Comparison of ENCODE assay signal across 30 cellular contexts in genomic region chr13:51856998-51857397, GRCh38. TPM values are rescaled to one million over a fixed set of nuclear protein-coding genes. Genes with fewer than 3 reads are reported as not detected.
DNase-seq lines count a peak whose midpoint lies in the region; ATAC-seq, FAIRE-seq and TF ChIP-seq lines count a peak whose summit lies in the region.
"Had no signal": no experiment of that assay in that cellular context is flagged by ENCODE, and none has a peak within 500 bp of the region (broad histone marks: within the 10 kb centered on the region; RNA-seq: fewer than 3 reads in every experiment).

No MANE protein-coding gene starts in this region.

- H3K9me3 ChIP-seq in Loucy (ENCODE audit: insufficient read depth, low read depth, low read length) (no peaks in the 10 kb centered on the region), pancreas (no peaks in the 10 kb centered on the region), mammary epithelial cell (replicated peaks; ENCODE audit: insufficient read depth, low read length) (no peaks in the 10 kb centered on the region)
- H3K9me3 ChIP-seq in CD4-positive, alpha-beta memory T cell (ENCODE audit: control insufficient read depth in 1 of 2, low read length in 2 of 2): no peaks in the 10 kb centered on the region
- H3K9me3 ChIP-seq: Peyer's patch, SJCRH30 had no signal

- no peaks in the 10 kb centered on the region for H3K9me2 ChIP-seq in Loucy (replicated peaks; ENCODE audit: low read depth, low read length)

- H4K20me1 ChIP-seq in Loucy (ENCODE audit: insufficient read depth, low read length, poor library complexity, severe bottlenecking): no peaks in the 10 kb centered on the region
- H4K20me1 ChIP-seq in mammary epithelial cell (ENCODE audit: insufficient read depth, low read length): no peaks in the 10 kb centered on the region

- no peak overlapping the region for H3K4me3 Mint-ChIP-seq in CD4-positive, alpha-beta memory T cell
- H3K4me3 Mint-ChIP-seq: CD8-positive, alpha-beta memory T cell; T-cell; T-helper 2 cell treated with Interferon-gamma antibody and Interleukin-4, amounts not matched to agents 5 μg/mL and 100 μg/mL, for 36 hours had no signal

- H3F3A ChIP-seq in Loucy (ENCODE audit: low read depth): no peaks in the 10 kb centered on the region

- dilution Hi-C loops in mammary epithelial cell (cut with HindIII; ENCODE audit: low sequenced_read_pairs): no loop called here

- H3K27me3 Mint-ChIP-seq in CD4-positive, alpha-beta memory T cell: peaks cover 10 to 14% of the 10 kb centered on the region in 2 donors

- ATAC-seq in pancreas: peak in 3 of 4 donors; percentile 44 to 85 (median 56)
- ATAC-seq in GM19397 (IDR thresholded peaks at IDR 0.05; ENCODE audit: unreplicated experiment): no peak
- ATAC-seq: T-cell had no signal

- no peak overlapping the region for H3K27ac Mint-ChIP-seq in CD4-positive, alpha-beta memory T cell
- H3K27ac Mint-ChIP-seq: CD8-positive, alpha-beta memory T cell; T-cell; T-helper 2 cell treated with Interferon-gamma antibody and Interleukin-4, amounts not matched to agents 5 μg/mL and 100 μg/mL, for 36 hours had no signal

- H3K9ac ChIP-seq in Loucy (ENCODE audit: low read depth, low read length, poor library complexity, severe bottlenecking): no peak overlapping the region
- no peak overlapping the region for H3K9ac ChIP-seq in mammary epithelial cell (ENCODE audit: insufficient read depth, low read length)

- POLR2A ChIA-PET in CD4-positive, alpha-beta memory T cell (lab: Charles Lee; ENCODE audit: partially characterized antibody): no interaction called here

- no peaks in the 10 kb centered on the region for H3K4me1 Mint-ChIP-seq in CD4-positive, alpha-beta memory T cell
- H3K4me1 Mint-ChIP-seq: CD8-positive, alpha-beta memory T cell; T-cell had no signal

- H3K4me3 ChIP-seq in Loucy (ENCODE audit: low read length, poor library complexity, severe bottlenecking) (no peak overlapping the region), pancreas (no peak overlapping the region), mammary epithelial cell (replicated peaks in 1 of 3; ENCODE audit: insufficient read depth in 1 of 3, low read depth in 2 of 3, low read length in 3 of 3) (no peak overlapping the region)
- no peak overlapping the region for H3K4me3 ChIP-seq in CD4-positive, alpha-beta memory T cell (ENCODE audit: low read length in 2 of 2)
- H3K4me3 ChIP-seq: Peyer's patch, SJCRH30 had no signal

- no peaks in the 10 kb centered on the region for H3K36me3 Mint-ChIP-seq in CD4-positive, alpha-beta memory T cell
- H3K36me3 Mint-ChIP-seq: CD8-positive, alpha-beta memory T cell; T-cell had no signal

- H3K4me2 ChIP-seq in Loucy (ENCODE audit: low read depth, low read length, poor library complexity, severe bottlenecking): no peak overlapping the region
- no peak overlapping the region for H3K4me2 ChIP-seq in mammary epithelial cell (ENCODE audit: insufficient read depth, low read depth, low read length)

- no peak for TF ChIP-seq CTCF in Loucy (conservative IDR thresholded peaks at IDR 0.05; ENCODE audit: low read length)
- TF ChIP-seq CTCF in VCaP (conservative IDR thresholded peaks at IDR 0.05): no peak
- TF ChIP-seq CTCF in pancreas (IDR thresholded peaks at IDR 0.05): no peak
- no peak for TF ChIP-seq CTCF in mammary epithelial cell (conservative IDR thresholded peaks at IDR 0.05 in 1 of 2, IDR thresholded peaks at IDR 0.05 in 1 of 2; ENCODE audit: extremely low read depth in 1 of 2, insufficient read depth in 1 of 2, low read depth in 1 of 2, low read length in 2 of 2)

- BruUV-seq in mammary epithelial cell (replicated peaks; lab: Mats Ljungman, UMichigan): no TSS peak

- DNase-seq in NCI-H1105 treated with DMSO at 0.1 percent for 48 hours (lab: John Stamatoyannopoulos, UW) (peak; percentile 14), NCI-H1105 (lab: John Stamatoyannopoulos, UW) (no peak), pancreas (no peak), mammary epithelial cell (no peak)
- no peak for DNase-seq in CD4-positive, alpha-beta memory T cell
- DNase-seq: AML-193; C1 segment of cervical spinal cord; CD8-positive, alpha-beta memory T cell; DND-41; GOT3; HCEC 1CT; KG1; NCI-H1417 treated with DMSO at 0.1 percent for 48 hours; NCI-H2107; NCI-H446 treated with DMSO at 0.1 percent for 48 hours; NCI-H526 treated with DMSO at 0.1 percent for 48 hours; NK-92 treated with Interleukin-12 subunit alpha and Interleukin-12 subunit beta, amount 100 ng/mL, for 24 hours; Peyer's patch; SJCRH30; T-cell had no signal

- H3K36me3 ChIP-seq in Loucy (ENCODE audit: insufficient read depth, low read length) (no peaks in the 10 kb centered on the region), pancreas (no peaks in the 10 kb centered on the region), mammary epithelial cell (ENCODE audit: insufficient read depth, low read length) (no peaks in the 10 kb centered on the region)
- H3K36me3 ChIP-seq in CD4-positive, alpha-beta memory T cell (ENCODE audit: insufficient read depth, low read length): no peaks in the 10 kb centered on the region
- H3K36me3 ChIP-seq: Peyer's patch, SJCRH30 had no signal

- peaks cover 23% of the 10 kb centered on the region for H3K4me1 ChIP-seq in Loucy (ENCODE audit: insufficient read depth, low read length, poor library complexity, severe bottlenecking)
- H3K4me1 ChIP-seq in pancreas: no peaks in the 10 kb centered on the region
- no peaks in the 10 kb centered on the region for H3K4me1 ChIP-seq in mammary epithelial cell (ENCODE audit: insufficient read depth, low read length)
- H3K4me1 ChIP-seq in CD4-positive, alpha-beta memory T cell (ENCODE audit: insufficient read depth, low read length): no peaks in the 10 kb centered on the region
- H3K4me1 ChIP-seq: Peyer's patch, SJCRH30 had no signal

- WGBS in pancreas, 2 donors: 20 to 30% methylated on average over 1 of the region's 1 CpG
- WGBS in mammary epithelial cell (ENCODE audit: low coverage, missing lambda C conversion rate): 88% methylated on average over 1 of the region's 1 CpG

- H3K9me3 Mint-ChIP-seq in CD4-positive, alpha-beta memory T cell: no peaks in the 10 kb centered on the region
- H3K9me3 Mint-ChIP-seq: CD8-positive, alpha-beta memory T cell; T-cell; T-helper 2 cell treated with Interferon-gamma antibody and Interleukin-4, amounts not matched to agents 5 μg/mL and 100 μg/mL, for 36 hours had no signal

- in situ Hi-C loops in mammary epithelial cell (cut with MboI; ENCODE audit: low sequenced_read_pairs in 2 of 2): no loop called here

- H3K27ac ChIP-seq in VCaP (peak overlapping the region; percentile 19), pancreas (no peak overlapping the region), mammary epithelial cell (ENCODE audit: insufficient read depth, low read depth, low read length) (no peak overlapping the region)
- no peak overlapping the region for H3K27ac ChIP-seq in CD4-positive, alpha-beta memory T cell (ENCODE audit: low read depth, low read length)
- H3K27ac ChIP-seq: Peyer's patch, SJCRH30 had no signal

- H2AFZ ChIP-seq in Loucy (ENCODE audit: low read length) (0 out of 2 replicates have a peak overlapping the region, but pooled peaks have one; percentile 53), mammary epithelial cell (ENCODE audit: low read depth, low read length) (no peak overlapping the region)

- CTCF ChIA-PET in mammary epithelial cell (lab: Charles Lee; ENCODE audit: low non-redundant PET): no interaction called here
- CTCF ChIA-PET in CD4-positive, alpha-beta memory T cell (lab: Charles Lee; ENCODE audit: partially characterized antibody): no interaction called here

- intact Hi-C loops in pancreas (cut with DNase I) (no loop called here), mammary epithelial cell (cut with micrococcal nuclease) (no loop called here)
- intact Hi-C loops in CD4-positive, alpha-beta memory T cell (cut with micrococcal nuclease): no loop called here

- no peaks in the 10 kb centered on the region for H3K27me3 ChIP-seq in Loucy (ENCODE audit: insufficient read depth, low read length, poor library complexity, severe bottlenecking)
- no peaks in the 10 kb centered on the region for H3K27me3 ChIP-seq in pancreas
- no peaks in the 10 kb centered on the region for H3K27me3 ChIP-seq in mammary epithelial cell (ENCODE audit: insufficient read depth, low read length)
- no peaks in the 10 kb centered on the region for H3K27me3 ChIP-seq in CD4-positive, alpha-beta memory T cell (ENCODE audit: insufficient read depth, low read length)
- H3K27me3 ChIP-seq: Peyer's patch, SJCRH30 had no signal

- no peaks in the 10 kb centered on the region for H3K79me2 ChIP-seq in Loucy (ENCODE audit: insufficient read depth, low read length)
- H3K79me2 ChIP-seq in mammary epithelial cell (ENCODE audit: insufficient read depth, low read length): no peaks in the 10 kb centered on the region

- FAIRE-seq in pancreas (lab: Jason Lieb, UNC): no peak
- FAIRE-seq: D721Med, GM12891 had no signal

RNA-seq across cellular contexts. Expression of gene CCDC70, which starts 4.8 kb away (rescaled TPM):
- total RNA-seq in pancreas (not detected), mammary epithelial cell (not detected)
- polyA plus RNA-seq in pancreas (not detected), mammary epithelial cell (not detected)
- not detected for polyA minus RNA-seq in mammary epithelial cell
- not detected for total RNA-seq in CD4-positive, alpha-beta memory T cell
- not detected for polyA plus RNA-seq in CD4-positive, alpha-beta memory T cell
- total RNA-seq: A172; CD8-positive, alpha-beta memory T cell; HT1080; Peyer's patch; SJCRH30; T-cell had no signal
- polyA plus RNA-seq: AG04450; CD8-positive, alpha-beta memory T cell had no signal

RNA-seq across cellular contexts. Expression of gene TMEM272, which starts 12.0 kb away (rescaled TPM):
- total RNA-seq in pancreas (under 1 TPM in 3 of 6 donors, not detected in 3; 0.06 to 0.16 (median 0.16) TPM), mammary epithelial cell (not detected)
- polyA plus RNA-seq in pancreas (under 1 TPM; 0.04 to 0.09 TPM), mammary epithelial cell (not detected)
- not detected for polyA minus RNA-seq in mammary epithelial cell
- total RNA-seq in CD4-positive, alpha-beta memory T cell: 1 to 10 TPM; 7.9 to 9.0 TPM
- under 1 TPM in 1 of 2 donors, not detected in 1; 0.41 TPM for polyA plus RNA-seq in CD4-positive, alpha-beta memory T cell
- total RNA-seq: A172, HT1080, M059J, SJCRH30 had no signal
- polyA plus RNA-seq: AG04450 had no signal

RNA-seq across cellular contexts. Expression of gene DHRS12, which starts 53.0 kb away (rescaled TPM):
- total RNA-seq in pancreas (10 to 100 TPM; 13.8 to 34.6 (median 22.9) TPM), mammary epithelial cell (1 to 10 TPM; 5.5 to 8.7 TPM)
- polyA plus RNA-seq in pancreas (10 to 100 TPM; 31.3 to 39.4 TPM), mammary epithelial cell (4.0 TPM)
- polyA minus RNA-seq in mammary epithelial cell: not detected
- 10 to 100 TPM; 23.6 to 24.3 TPM for total RNA-seq in CD4-positive, alpha-beta memory T cell
- 10 to 100 TPM; 37.1 to 38.9 TPM for polyA plus RNA-seq in CD4-positive, alpha-beta memory T cell

Comparison
In these comparisons a context has a peak if more than half of its experiments do, and no peak if none do; other contexts are left out.
1. RNA of gene TMEM272, which starts 12.0 kb away (total RNA-seq): 7.9 to 9.0 TPM in CD4-positive, alpha-beta memory T cell; 0.06 to 0.16 TPM in pancreas and not detected in mammary epithelial cell; every median in the first group is over 4 times any median in the second.